1 cellular context compared by ENCODE assay signal in the genomic region with DNA sequence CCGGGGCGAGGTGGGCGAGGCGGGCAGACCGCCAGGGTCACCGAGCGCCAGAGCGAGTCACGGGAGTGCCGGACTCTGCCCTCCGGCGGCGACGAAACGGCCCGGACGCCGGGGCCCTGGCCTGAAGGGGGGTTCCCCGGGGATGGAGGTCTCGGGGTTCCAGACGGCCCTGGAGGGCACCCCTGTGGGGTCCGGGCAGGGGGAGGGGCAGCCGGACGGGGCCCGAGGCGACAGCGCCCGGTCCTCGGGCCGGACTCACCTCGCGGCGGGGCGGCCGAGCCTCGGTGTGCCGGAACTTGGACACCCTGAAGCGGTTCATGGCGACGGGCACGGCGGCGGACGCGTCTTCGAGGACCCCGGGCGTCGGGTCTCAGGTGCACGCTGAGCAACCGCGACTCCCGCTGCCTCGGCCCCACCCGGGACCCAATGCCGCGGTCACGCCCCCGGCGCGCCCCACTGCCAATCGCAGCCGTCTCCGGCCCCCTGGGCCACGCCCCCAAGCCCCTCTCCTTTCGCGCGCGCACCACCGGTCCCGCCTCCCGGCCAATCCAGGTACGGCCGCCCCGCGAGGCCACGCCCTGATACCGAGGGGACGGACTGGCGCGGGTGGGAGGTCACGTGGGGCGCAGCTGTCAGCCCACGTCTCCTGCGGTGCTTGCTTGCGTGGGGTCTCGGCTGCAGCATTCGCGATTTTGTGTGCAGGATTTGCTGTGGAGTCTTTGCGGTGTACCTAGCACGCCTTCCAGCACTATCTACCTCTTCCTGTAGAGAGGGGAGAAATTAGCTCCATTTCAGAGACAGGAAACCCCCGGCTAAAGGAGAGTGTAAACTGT.
TF ChIP-seq lines count a peak whose summit lies in the region.

A gene (minus strand): TSS at position 397 of the 833 bp plus-strand sequence. CDS start 78 bp downstream, at position 319.

TF ChIP-seq in HepG2, 621 proteins besides CTCF, POLR2A, EP300 and RAD21 (continued from another document and continues in another):
- no peak for TF ChIP-seq ZNF615 (CRISPR knock-in tag; IDR thresholded peaks at IDR 0.05; ENCODE audit: borderline replicate concordance)
- TF ChIP-seq, protein P1, sequence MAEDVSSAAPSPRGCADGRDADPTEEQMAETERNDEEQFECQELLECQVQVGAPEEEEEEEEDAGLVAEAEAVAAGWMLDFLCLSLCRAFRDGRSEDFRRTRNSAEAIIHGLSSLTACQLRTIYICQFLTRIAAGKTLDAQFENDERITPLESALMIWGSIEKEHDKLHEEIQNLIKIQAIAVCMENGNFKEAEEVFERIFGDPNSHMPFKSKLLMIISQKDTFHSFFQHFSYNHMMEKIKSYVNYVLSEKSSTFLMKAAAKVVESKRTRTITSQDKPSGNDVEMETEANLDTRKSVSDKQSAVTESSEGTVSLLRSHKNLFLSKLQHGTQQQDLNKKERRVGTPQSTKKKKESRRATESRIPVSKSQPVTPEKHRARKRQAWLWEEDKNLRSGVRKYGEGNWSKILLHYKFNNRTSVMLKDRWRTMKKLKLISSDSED (CRISPR knock-in tag; IDR thresholded peaks at IDR 0.05) = peak; percentile 22; the same call in 1 of the 2 replicates
- no peak for TF ChIP-seq MLLT10 (CRISPR knock-in tag; IDR thresholded peaks at IDR 0.05)
- peak; percentile 64 for TF ChIP-seq ZNF501 (CRISPR knock-in tag; IDR thresholded peaks at IDR 0.05)
- TF ChIP-seq GATAD2A (CRISPR knock-in tag; IDR thresholded peaks at IDR 0.05) = no peak
- TF ChIP-seq, protein P2, sequence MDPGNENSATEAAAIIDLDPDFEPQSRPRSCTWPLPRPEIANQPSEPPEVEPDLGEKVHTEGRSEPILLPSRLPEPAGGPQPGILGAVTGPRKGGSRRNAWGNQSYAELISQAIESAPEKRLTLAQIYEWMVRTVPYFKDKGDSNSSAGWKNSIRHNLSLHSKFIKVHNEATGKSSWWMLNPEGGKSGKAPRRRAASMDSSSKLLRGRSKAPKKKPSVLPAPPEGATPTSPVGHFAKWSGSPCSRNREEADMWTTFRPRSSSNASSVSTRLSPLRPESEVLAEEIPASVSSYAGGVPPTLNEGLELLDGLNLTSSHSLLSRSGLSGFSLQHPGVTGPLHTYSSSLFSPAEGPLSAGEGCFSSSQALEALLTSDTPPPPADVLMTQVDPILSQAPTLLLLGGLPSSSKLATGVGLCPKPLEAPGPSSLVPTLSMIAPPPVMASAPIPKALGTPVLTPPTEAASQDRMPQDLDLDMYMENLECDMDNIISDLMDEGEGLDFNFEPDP (CRISPR knock-in tag; conservative IDR thresholded peaks at IDR 0.05) = no peak
- peak; percentile 68 for TF ChIP-seq RBFOX2 (IDR thresholded peaks at IDR 0.05; ENCODE audit: low read depth, low read length)
- TF ChIP-seq ZNF253 (CRISPR knock-in tag; IDR thresholded peaks at IDR 0.05; ENCODE audit: borderline replicate concordance) = no peak
- TF ChIP-seq ARNT2 (CRISPR knock-in tag; IDR thresholded peaks at IDR 0.05; ENCODE audit: low read depth) = peak; percentile 75
- no peak for TF ChIP-seq REPIN1 (CRISPR knock-in tag; IDR thresholded peaks at IDR 0.05; ENCODE audit: borderline replicate concordance, low read depth)
- TF ChIP-seq ZNF781 (CRISPR knock-in tag; IDR thresholded peaks at IDR 0.05; ENCODE audit: borderline replicate concordance, not compliant biosample characterization) = no peak
- no peak for TF ChIP-seq AHR (CRISPR knock-in tag; IDR thresholded peaks at IDR 0.05)
- TF ChIP-seq MAZ (IDR thresholded peaks at IDR 0.05; ENCODE audit: borderline replicate concordance, low read depth, low read length) = no peak
- no peak for TF ChIP-seq MAZ (CRISPR knock-in tag; IDR thresholded peaks at IDR 0.05; ENCODE audit: low read depth)
- TF ChIP-seq, protein P3, sequence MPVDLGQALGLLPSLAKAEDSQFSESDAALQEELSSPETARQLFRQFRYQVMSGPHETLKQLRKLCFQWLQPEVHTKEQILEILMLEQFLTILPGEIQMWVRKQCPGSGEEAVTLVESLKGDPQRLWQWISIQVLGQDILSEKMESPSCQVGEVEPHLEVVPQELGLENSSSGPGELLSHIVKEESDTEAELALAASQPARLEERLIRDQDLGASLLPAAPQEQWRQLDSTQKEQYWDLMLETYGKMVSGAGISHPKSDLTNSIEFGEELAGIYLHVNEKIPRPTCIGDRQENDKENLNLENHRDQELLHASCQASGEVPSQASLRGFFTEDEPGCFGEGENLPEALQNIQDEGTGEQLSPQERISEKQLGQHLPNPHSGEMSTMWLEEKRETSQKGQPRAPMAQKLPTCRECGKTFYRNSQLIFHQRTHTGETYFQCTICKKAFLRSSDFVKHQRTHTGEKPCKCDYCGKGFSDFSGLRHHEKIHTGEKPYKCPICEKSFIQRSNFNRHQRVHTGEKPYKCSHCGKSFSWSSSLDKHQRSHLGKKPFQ (CRISPR knock-in tag; IDR thresholded peaks at IDR 0.05; ENCODE audit: insufficient replicate concordance) = no peak
- TF ChIP-seq MED8 (CRISPR knock-in tag; IDR thresholded peaks at IDR 0.05; ENCODE audit: insufficient replicate concordance) = no peak
- TF ChIP-seq, protein P4, sequence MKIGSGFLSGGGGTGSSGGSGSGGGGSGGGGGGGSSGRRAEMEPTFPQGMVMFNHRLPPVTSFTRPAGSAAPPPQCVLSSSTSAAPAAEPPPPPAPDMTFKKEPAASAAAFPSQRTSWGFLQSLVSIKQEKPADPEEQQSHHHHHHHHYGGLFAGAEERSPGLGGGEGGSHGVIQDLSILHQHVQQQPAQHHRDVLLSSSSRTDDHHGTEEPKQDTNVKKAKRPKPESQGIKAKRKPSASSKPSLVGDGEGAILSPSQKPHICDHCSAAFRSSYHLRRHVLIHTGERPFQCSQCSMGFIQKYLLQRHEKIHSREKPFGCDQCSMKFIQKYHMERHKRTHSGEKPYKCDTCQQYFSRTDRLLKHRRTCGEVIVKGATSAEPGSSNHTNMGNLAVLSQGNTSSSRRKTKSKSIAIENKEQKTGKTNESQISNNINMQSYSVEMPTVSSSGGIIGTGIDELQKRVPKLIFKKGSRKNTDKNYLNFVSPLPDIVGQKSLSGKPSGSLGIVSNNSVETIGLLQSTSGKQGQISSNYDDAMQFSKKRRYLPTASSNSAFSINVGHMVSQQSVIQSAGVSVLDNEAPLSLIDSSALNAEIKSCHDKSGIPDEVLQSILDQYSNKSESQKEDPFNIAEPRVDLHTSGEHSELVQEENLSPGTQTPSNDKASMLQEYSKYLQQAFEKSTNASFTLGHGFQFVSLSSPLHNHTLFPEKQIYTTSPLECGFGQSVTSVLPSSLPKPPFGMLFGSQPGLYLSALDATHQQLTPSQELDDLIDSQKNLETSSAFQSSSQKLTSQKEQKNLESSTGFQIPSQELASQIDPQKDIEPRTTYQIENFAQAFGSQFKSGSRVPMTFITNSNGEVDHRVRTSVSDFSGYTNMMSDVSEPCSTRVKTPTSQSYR (CRISPR knock-in tag; IDR thresholded peaks at IDR 0.05; ENCODE audit: borderline replicate concordance) = no peak
- TF ChIP-seq, protein P5, sequence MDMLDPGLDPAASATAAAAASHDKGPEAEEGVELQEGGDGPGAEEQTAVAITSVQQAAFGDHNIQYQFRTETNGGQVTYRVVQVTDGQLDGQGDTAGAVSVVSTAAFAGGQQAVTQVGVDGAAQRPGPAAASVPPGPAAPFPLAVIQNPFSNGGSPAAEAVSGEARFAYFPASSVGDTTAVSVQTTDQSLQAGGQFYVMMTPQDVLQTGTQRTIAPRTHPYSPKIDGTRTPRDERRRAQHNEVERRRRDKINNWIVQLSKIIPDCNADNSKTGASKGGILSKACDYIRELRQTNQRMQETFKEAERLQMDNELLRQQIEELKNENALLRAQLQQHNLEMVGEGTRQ (IDR thresholded peaks at IDR 0.05; ENCODE audit: low read depth, low read length) = peak; percentile 84
- TF ChIP-seq, protein P5 (CRISPR knock-in tag; IDR thresholded peaks at IDR 0.05; ENCODE audit: borderline replicate concordance) = peak; percentile 94; the same call in 1 of the 2 replicates
- TF ChIP-seq ZNF749 (CRISPR knock-in tag; IDR thresholded peaks at IDR 0.05; ENCODE audit: borderline replicate concordance) = no peak
- peak; percentile 52; the same call in 1 of the 2 replicates for TF ChIP-seq ZNF274 (CRISPR knock-in tag; IDR thresholded peaks at IDR 0.05)
- TF ChIP-seq ATM (IDR thresholded peaks at IDR 0.05; ENCODE audit: borderline replicate concordance) = no peak
- TF ChIP-seq, protein P6, sequence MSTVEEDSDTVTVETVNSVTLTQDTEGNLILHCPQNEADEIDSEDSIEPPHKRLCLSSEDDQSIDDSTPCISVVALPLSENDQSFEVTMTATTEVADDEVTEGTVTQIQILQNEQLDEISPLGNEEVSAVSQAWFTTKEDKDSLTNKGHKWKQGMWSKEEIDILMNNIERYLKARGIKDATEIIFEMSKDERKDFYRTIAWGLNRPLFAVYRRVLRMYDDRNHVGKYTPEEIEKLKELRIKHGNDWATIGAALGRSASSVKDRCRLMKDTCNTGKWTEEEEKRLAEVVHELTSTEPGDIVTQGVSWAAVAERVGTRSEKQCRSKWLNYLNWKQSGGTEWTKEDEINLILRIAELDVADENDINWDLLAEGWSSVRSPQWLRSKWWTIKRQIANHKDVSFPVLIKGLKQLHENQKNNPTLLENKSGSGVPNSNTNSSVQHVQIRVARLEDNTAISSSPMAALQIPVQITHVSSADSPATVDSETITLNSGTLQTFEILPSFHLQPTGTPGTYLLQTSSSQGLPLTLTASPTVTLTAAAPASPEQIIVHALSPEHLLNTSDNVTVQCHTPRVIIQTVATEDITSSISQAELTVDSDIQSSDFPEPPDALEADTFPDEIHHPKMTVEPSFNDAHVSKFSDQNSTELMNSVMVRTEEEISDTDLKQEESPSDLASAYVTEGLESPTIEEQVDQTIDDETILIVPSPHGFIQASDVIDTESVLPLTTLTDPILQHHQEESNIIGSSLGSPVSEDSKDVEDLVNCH (CRISPR knock-in tag; IDR thresholded peaks at IDR 0.05) = no peak
- 0 out of 2 replicates have a peak, but pooled peaks have one; percentile 12 for TF ChIP-seq ZNF331 (CRISPR knock-in tag; IDR thresholded peaks at IDR 0.05)
- no peak for TF ChIP-seq SMAD9 (CRISPR knock-in tag; IDR thresholded peaks at IDR 0.05)
- TF ChIP-seq NBN (conservative IDR thresholded peaks at IDR 0.05) = no peak
- TF ChIP-seq, protein P7, sequence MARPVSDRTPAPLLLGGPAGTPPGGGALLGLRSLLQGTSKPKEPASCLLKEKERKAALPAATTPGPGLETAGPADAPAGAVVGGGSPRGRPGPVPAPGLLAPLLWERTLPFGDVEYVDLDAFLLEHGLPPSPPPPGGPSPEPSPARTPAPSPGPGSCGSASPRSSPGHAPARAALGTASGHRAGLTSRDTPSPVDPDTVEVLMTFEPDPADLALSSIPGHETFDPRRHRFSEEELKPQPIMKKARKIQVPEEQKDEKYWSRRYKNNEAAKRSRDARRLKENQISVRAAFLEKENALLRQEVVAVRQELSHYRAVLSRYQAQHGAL (CRISPR knock-in tag; IDR thresholded peaks at IDR 0.05; ENCODE audit: not compliant biosample characterization) = no peak
- no peak; the same call in 1 of the 2 replicates for TF ChIP-seq SOX5 (CRISPR knock-in tag; IDR thresholded peaks at IDR 0.05; ENCODE audit: borderline replicate concordance)
- TF ChIP-seq, protein P8, sequence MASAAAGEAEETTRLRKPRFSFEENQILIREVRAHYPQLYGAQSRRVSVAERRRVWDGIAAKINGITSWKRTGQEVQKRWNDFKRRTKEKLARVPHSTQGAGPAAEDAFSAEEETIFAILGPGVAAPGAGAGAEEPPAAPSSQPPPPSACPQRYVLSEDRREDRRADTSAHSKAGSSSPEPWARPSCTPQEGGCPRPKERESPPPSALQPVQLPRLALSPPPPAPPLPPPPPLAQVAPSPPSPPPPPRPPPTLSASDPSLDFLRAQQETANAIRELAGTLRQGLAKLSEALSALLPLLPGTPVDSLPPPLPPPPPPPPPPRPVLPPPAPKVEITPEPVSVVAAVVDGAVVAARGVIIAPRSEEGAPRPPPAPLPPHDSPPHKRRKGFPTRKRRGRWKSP (CRISPR knock-in tag; IDR thresholded peaks at IDR 0.05) = peak; percentile 65
- TF ChIP-seq PHF8 (CRISPR knock-in tag; IDR thresholded peaks at IDR 0.05) = no peak
- TF ChIP-seq MIER2 (CRISPR knock-in tag; IDR thresholded peaks at IDR 0.05) = no peak
- TF ChIP-seq SAP130 (CRISPR knock-in tag; IDR thresholded peaks at IDR 0.05; ENCODE audit: low read depth) = peak; percentile 83
- TF ChIP-seq TBX3 (IDR thresholded peaks at IDR 0.05; ENCODE audit: borderline replicate concordance) = no peak
- no peak for TF ChIP-seq GLI4 (CRISPR knock-in tag; IDR thresholded peaks at IDR 0.05; ENCODE audit: borderline replicate concordance)
- TF ChIP-seq SRSF4 (IDR thresholded peaks at IDR 0.05; ENCODE audit: low read depth, low read length, poor library complexity, severe bottlenecking) = no peak
- no peak for TF ChIP-seq SYNCRIP (IDR thresholded peaks at IDR 0.05; ENCODE audit: insufficient read depth, low read depth, low read length)
- TF ChIP-seq ZNF562 (CRISPR knock-in tag; IDR thresholded peaks at IDR 0.05; ENCODE audit: borderline replicate concordance) = no peak
- TF ChIP-seq, protein P9, sequence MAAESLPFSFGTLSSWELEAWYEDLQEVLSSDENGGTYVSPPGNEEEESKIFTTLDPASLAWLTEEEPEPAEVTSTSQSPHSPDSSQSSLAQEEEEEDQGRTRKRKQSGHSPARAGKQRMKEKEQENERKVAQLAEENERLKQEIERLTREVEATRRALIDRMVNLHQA (CRISPR knock-in tag; IDR thresholded peaks at IDR 0.05) = no peak
- TF ChIP-seq ZNF652 (CRISPR knock-in tag; IDR thresholded peaks at IDR 0.05; ENCODE audit: borderline replicate concordance, low read depth) = no peak
- TF ChIP-seq, protein P10, sequence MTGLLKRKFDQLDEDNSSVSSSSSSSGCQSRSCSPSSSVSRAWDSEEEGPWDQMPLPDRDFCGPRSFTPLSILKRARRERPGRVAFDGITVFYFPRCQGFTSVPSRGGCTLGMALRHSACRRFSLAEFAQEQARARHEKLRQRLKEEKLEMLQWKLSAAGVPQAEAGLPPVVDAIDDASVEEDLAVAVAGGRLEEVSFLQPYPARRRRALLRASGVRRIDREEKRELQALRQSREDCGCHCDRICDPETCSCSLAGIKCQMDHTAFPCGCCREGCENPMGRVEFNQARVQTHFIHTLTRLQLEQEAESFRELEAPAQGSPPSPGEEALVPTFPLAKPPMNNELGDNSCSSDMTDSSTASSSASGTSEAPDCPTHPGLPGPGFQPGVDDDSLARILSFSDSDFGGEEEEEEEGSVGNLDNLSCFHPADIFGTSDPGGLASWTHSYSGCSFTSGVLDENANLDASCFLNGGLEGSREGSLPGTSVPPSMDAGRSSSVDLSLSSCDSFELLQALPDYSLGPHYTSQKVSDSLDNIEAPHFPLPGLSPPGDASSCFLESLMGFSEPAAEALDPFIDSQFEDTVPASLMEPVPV (CRISPR knock-in tag; IDR thresholded peaks at IDR 0.05) = peak; percentile 30; the same call in 1 of the 2 replicates
- TF ChIP-seq, protein P11, sequence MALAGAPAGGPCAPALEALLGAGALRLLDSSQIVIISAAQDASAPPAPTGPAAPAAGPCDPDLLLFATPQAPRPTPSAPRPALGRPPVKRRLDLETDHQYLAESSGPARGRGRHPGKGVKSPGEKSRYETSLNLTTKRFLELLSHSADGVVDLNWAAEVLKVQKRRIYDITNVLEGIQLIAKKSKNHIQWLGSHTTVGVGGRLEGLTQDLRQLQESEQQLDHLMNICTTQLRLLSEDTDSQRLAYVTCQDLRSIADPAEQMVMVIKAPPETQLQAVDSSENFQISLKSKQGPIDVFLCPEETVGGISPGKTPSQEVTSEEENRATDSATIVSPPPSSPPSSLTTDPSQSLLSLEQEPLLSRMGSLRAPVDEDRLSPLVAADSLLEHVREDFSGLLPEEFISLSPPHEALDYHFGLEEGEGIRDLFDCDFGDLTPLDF (CRISPR knock-in tag; IDR thresholded peaks at IDR 0.05) = peak; percentile 84
